In the genomic region with DNA sequence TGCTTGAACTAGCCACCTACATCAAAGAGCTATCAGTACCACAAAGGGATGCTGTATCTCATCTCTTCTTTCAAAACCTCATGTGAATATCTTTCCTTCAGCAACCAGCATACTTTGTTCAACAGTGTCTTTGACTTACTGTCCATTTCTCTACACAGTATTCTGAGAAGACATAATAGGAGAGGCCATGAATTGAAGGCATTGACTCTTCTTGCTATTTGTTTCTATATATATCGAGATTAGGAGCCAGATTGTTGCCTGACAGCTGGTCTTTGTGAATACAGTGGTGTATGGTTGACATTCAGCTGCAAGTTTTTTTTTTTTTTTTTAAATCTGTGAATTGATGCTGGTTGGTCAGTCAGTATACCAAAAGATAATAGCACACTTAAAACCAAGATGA, we compare ENCODE assay signal across 17 cellular contexts. TPM values are rescaled to one million over a fixed set of nuclear protein-coding genes. Genes with fewer than 3 reads are reported as not detected.
"Had no signal": no experiment of that assay in that cellular context is flagged by ENCODE, and none has a peak within 500 bp of the region (broad histone marks: within the 10 kb centered on the region; RNA-seq: fewer than 3 reads in every experiment).

No MANE protein-coding gene starts in this region.

- H3K27me3 ChIP-seq: esophagus squamous epithelium, gastrocnemius medialis, right lobe of liver had no signal

- H3K27ac ChIP-seq: gastrocnemius medialis had no signal

- H3K9me3 ChIP-seq: esophagus squamous epithelium, gastrocnemius medialis, right lobe of liver had no signal

- ATAC-seq: gastrocnemius medialis; naive thymus-derived CD8-positive, alpha-beta T cell had no signal

- H3K36me3 ChIP-seq: esophagus squamous epithelium, gastrocnemius medialis, right lobe of liver had no signal

- H3K4me3 ChIP-seq: esophagus squamous epithelium, gastrocnemius medialis, right lobe of liver had no signal

- DNase-seq: activated CD4-positive, alpha-beta T cell treated with anti-CD3 and anti-CD28 coated beads, Interleukin-2, amount 50 U/mL, for 4 hours; activated CD4-positive, CD25-positive, alpha-beta regulatory T cell treated with anti-CD3 and anti-CD28 coated beads, Interleukin-2, amount 50 U/mL, for 72 hours; activated effector memory CD4-positive, alpha-beta T cell treated with Interleukin-2 at 50 U/mL for 16 hours; activated T-cell treated with anti-CD3 and anti-CD28 coated beads, Interleukin-2, amount 50 U/mL, for 1 hour; cerebellar nuclear complex; esophagus squamous epithelium; gastrocnemius medialis; naive thymus-derived CD8-positive, alpha-beta T cell; right lobe of liver; stimulated activated CD4-positive, alpha-beta T cell treated with anti-CD3 and anti-CD28 coated beads, Interleukin-12 subunit alpha, Interleukin-12 subunit beta, amount 100 ng/mL, for 4 hours; stimulated activated naive CD4-positive, alpha-beta T cell treated with Interleukin-2 at 50 U/mL for 16 hours; T-helper 9 cell had no signal

- H3K4me1 Mint-ChIP-seq: naive thymus-derived CD8-positive, alpha-beta T cell had no signal

- H3K27ac Mint-ChIP-seq: activated naive CD4-positive, alpha-beta T cell treated with anti-CD3 and anti-CD28 coated beads, Interleukin-2, amount 50 U/mL, for 72 hours; progenitor cell of endocrine pancreas; type B pancreatic cell had no signal

- H3K9me3 Mint-ChIP-seq: naive thymus-derived CD8-positive, alpha-beta T cell; type B pancreatic cell had no signal

- H3K36me3 Mint-ChIP-seq: naive thymus-derived CD8-positive, alpha-beta T cell; type B pancreatic cell had no signal

- H3K4me3 Mint-ChIP-seq: naive thymus-derived CD8-positive, alpha-beta T cell; type B pancreatic cell had no signal

- H3K27me3 Mint-ChIP-seq: progenitor cell of endocrine pancreas, type B pancreatic cell had no signal

RNA-seq across cellular contexts. Expression of gene XIRP1, which starts 26.9 kb away (rescaled TPM):
- total RNA-seq: dermis blood vessel endothelial cell; lower leg skin; naive thymus-derived CD8-positive, alpha-beta T cell; progenitor cell of endocrine pancreas had no signal
- polyA plus RNA-seq: naive thymus-derived CD8-positive, alpha-beta T cell had no signal
